Comparison of ENCODE assay signal across 1 cellular context in genomic region chr6:37242429-37243052, GRCh38.
TF ChIP-seq lines count a peak whose summit lies in the region.

No MANE protein-coding gene starts in this region.

TF ChIP-seq in K562, 482 proteins besides CTCF, POLR2A, EP300 and RAD21 (continued from another document and continues in another):
- no peak for TF ChIP-seq IRF1 (CRISPR knock-in tag; IDR thresholded peaks at IDR 0.05; ENCODE audit: borderline replicate concordance)
- no peak for TF ChIP-seq ZBED1 (IDR thresholded peaks at IDR 0.05)
- TF ChIP-seq RB1 (IDR thresholded peaks at IDR 0.05; ENCODE audit: low read depth): no peak
- TF ChIP-seq PREB (CRISPR knock-in tag; IDR thresholded peaks at IDR 0.05): no peak
- TF ChIP-seq ARID1B (IDR thresholded peaks at IDR 0.05): peak; percentile 62
- no peak for TF ChIP-seq CEBPZ (IDR thresholded peaks at IDR 0.05; ENCODE audit: borderline replicate concordance, low read depth, low read length)
- no peak for TF ChIP-seq SETDB1 (IDR thresholded peaks at IDR 0.05; ENCODE audit: low read length)
- no peak for TF ChIP-seq RBBP5 (IDR thresholded peaks at IDR 0.05; ENCODE audit: borderline replicate concordance, insufficient read depth, low read length, poor library complexity, severe bottlenecking)
- TF ChIP-seq NR2F6 (CRISPR knock-in tag; IDR thresholded peaks at IDR 0.05): no peak
- TF ChIP-seq, protein P1, sequence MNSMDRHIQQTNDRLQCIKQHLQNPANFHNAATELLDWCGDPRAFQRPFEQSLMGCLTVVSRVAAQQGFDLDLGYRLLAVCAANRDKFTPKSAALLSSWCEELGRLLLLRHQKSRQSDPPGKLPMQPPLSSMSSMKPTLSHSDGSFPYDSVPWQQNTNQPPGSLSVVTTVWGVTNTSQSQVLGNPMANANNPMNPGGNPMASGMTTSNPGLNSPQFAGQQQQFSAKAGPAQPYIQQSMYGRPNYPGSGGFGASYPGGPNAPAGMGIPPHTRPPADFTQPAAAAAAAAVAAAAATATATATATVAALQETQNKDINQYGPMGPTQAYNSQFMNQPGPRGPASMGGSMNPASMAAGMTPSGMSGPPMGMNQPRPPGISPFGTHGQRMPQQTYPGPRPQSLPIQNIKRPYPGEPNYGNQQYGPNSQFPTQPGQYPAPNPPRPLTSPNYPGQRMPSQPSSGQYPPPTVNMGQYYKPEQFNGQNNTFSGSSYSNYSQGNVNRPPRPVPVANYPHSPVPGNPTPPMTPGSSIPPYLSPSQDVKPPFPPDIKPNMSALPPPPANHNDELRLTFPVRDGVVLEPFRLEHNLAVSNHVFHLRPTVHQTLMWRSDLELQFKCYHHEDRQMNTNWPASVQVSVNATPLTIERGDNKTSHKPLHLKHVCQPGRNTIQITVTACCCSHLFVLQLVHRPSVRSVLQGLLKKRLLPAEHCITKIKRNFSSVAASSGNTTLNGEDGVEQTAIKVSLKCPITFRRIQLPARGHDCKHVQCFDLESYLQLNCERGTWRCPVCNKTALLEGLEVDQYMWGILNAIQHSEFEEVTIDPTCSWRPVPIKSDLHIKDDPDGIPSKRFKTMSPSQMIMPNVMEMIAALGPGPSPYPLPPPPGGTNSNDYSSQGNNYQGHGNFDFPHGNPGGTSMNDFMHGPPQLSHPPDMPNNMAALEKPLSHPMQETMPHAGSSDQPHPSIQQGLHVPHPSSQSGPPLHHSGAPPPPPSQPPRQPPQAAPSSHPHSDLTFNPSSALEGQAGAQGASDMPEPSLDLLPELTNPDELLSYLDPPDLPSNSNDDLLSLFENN (IDR thresholded peaks at IDR 0.05; ENCODE audit: low read depth in 2 of 2, low read length in 2 of 2): no peak
- TF ChIP-seq, protein P2, sequence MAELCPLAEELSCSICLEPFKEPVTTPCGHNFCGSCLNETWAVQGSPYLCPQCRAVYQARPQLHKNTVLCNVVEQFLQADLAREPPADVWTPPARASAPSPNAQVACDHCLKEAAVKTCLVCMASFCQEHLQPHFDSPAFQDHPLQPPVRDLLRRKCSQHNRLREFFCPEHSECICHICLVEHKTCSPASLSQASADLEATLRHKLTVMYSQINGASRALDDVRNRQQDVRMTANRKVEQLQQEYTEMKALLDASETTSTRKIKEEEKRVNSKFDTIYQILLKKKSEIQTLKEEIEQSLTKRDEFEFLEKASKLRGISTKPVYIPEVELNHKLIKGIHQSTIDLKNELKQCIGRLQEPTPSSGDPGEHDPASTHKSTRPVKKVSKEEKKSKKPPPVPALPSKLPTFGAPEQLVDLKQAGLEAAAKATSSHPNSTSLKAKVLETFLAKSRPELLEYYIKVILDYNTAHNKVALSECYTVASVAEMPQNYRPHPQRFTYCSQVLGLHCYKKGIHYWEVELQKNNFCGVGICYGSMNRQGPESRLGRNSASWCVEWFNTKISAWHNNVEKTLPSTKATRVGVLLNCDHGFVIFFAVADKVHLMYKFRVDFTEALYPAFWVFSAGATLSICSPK (IDR thresholded peaks at IDR 0.05; ENCODE audit: borderline replicate concordance): no peak
- TF ChIP-seq, protein P3, sequence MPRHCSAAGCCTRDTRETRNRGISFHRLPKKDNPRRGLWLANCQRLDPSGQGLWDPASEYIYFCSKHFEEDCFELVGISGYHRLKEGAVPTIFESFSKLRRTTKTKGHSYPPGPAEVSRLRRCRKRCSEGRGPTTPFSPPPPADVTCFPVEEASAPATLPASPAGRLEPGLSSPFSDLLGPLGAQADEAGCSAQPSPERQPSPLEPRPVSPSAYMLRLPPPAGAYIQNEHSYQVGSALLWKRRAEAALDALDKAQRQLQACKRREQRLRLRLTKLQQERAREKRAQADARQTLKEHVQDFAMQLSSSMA (CRISPR knock-in tag; IDR thresholded peaks at IDR 0.05): no peak
- no peak for TF ChIP-seq NR2C1 (IDR thresholded peaks at IDR 0.05)
- peak; percentile 28 for TF ChIP-seq NR2C1 (tag; IDR thresholded peaks at IDR 0.05)
- TF ChIP-seq DLX4 (CRISPR knock-in tag; IDR thresholded peaks at IDR 0.05): no peak
- TF ChIP-seq FOXP1 (CRISPR knock-in tag; IDR thresholded peaks at IDR 0.05): no peak
- TF ChIP-seq ZNF354B (CRISPR knock-in tag; IDR thresholded peaks at IDR 0.05): no peak
- TF ChIP-seq PRPF4 (IDR thresholded peaks at IDR 0.05; ENCODE audit: insufficient read depth, low read depth, low read length, poor library complexity, severe bottlenecking): no peak
- peak; percentile 48 for TF ChIP-seq NFYB (IDR thresholded peaks at IDR 0.05; ENCODE audit: extremely low read depth, insufficient read length)
- no peak for TF ChIP-seq ETS1 (conservative IDR thresholded peaks at IDR 0.05; ENCODE audit: control insufficient read depth, low read depth, low read length)
- TF ChIP-seq TCF15 (CRISPR knock-in tag; IDR thresholded peaks at IDR 0.05): no peak
- TF ChIP-seq NFATC3 (IDR thresholded peaks at IDR 0.05): peak; percentile 54; the same call in 1 of the 2 replicates
- no peak for TF ChIP-seq BMI1 (IDR thresholded peaks at IDR 0.05; ENCODE audit: low read length)
- TF ChIP-seq, protein P4, sequence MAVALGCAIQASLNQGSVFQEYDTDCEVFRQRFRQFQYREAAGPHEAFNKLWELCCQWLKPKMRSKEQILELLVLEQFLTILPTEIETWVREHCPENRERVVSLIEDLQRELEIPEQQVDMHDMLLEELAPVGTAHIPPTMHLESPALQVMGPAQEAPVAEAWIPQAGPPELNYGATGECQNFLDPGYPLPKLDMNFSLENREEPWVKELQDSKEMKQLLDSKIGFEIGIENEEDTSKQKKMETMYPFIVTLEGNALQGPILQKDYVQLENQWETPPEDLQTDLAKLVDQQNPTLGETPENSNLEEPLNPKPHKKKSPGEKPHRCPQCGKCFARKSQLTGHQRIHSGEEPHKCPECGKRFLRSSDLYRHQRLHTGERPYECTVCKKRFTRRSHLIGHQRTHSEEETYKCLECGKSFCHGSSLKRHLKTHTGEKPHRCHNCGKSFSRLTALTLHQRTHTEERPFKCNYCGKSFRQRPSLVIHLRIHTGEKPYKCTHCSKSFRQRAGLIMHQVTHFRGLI (CRISPR knock-in tag; IDR thresholded peaks at IDR 0.05): no peak
- no peak for TF ChIP-seq ZFP1 (CRISPR knock-in tag; IDR thresholded peaks at IDR 0.05)
- TF ChIP-seq PTBP1 (IDR thresholded peaks at IDR 0.05; ENCODE audit: low read depth, low read length): no peak
- no peak for TF ChIP-seq HMG20B (CRISPR knock-in tag; IDR thresholded peaks at IDR 0.05)
- TF ChIP-seq SAFB2 (IDR thresholded peaks at IDR 0.05; ENCODE audit: borderline replicate concordance, low read depth, low read length, severe bottlenecking): no peak
- no peak for TF ChIP-seq JUNB (CRISPR knock-in tag; conservative IDR thresholded peaks at IDR 0.05)
- no peak for TF ChIP-seq ZKSCAN3 (CRISPR knock-in tag; IDR thresholded peaks at IDR 0.05)
- no peak for TF ChIP-seq ZNF436 (CRISPR knock-in tag; IDR thresholded peaks at IDR 0.05)
- no peak for TF ChIP-seq CBX2 (IDR thresholded peaks at IDR 0.05; ENCODE audit: insufficient read depth, low read length, poor library complexity, severe bottlenecking)
- no peak; the same call in 1 of the 2 replicates for TF ChIP-seq ETV5 (CRISPR knock-in tag; IDR thresholded peaks at IDR 0.05; ENCODE audit: low read depth)
- no peak for TF ChIP-seq SMARCB1 (IDR thresholded peaks at IDR 0.05; ENCODE audit: insufficient read length, low read depth)
- no peak for TF ChIP-seq NCOR1 (IDR thresholded peaks at IDR 0.05)
- TF ChIP-seq, protein P5, sequence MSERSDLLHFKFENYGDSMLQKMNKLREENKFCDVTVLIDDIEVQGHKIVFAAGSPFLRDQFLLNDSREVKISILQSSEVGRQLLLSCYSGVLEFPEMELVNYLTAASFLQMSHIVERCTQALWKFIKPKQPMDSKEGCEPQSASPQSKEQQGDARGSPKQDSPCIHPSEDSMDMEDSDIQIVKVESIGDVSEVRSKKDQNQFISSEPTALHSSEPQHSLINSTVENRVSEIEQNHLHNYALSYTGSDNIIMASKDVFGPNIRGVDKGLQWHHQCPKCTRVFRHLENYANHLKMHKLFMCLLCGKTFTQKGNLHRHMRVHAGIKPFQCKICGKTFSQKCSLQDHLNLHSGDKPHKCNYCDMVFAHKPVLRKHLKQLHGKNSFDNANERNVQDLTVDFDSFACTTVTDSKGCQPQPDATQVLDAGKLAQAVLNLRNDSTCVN (CRISPR knock-in tag; IDR thresholded peaks at IDR 0.05): no peak
- TF ChIP-seq HDAC2 (IDR thresholded peaks at IDR 0.05): 0 out of 2 replicates have a peak, but pooled peaks have one; percentile 27
- no peak for TF ChIP-seq MTF1 (CRISPR knock-in tag; IDR thresholded peaks at IDR 0.05; ENCODE audit: borderline replicate concordance)
- no peak for TF ChIP-seq SMARCC2 (IDR thresholded peaks at IDR 0.05; ENCODE audit: low read depth)
- no peak for TF ChIP-seq NCOA6 (IDR thresholded peaks at IDR 0.05)
- TF ChIP-seq, protein P6, sequence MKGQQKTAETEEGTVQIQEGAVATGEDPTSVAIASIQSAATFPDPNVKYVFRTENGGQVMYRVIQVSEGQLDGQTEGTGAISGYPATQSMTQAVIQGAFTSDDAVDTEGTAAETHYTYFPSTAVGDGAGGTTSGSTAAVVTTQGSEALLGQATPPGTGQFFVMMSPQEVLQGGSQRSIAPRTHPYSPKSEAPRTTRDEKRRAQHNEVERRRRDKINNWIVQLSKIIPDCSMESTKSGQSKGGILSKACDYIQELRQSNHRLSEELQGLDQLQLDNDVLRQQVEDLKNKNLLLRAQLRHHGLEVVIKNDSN (CRISPR knock-in tag; IDR thresholded peaks at IDR 0.05): peak; percentile 88
- no peak for TF ChIP-seq CEBPG (CRISPR knock-in tag; IDR thresholded peaks at IDR 0.05)
- peak in 1 of 2 experiments; percentile 63; a peak in 3 of 4 replicates for TF ChIP-seq CEBPG (tag; conservative IDR thresholded peaks at IDR 0.05 in 1 of 2, IDR thresholded peaks at IDR 0.05 in 1 of 2)
- TF ChIP-seq ZNF143 (CRISPR knock-in tag; IDR thresholded peaks at IDR 0.05): no peak
- no peak for TF ChIP-seq KAT2B (IDR thresholded peaks at IDR 0.05; ENCODE audit: low read depth, low read length)
- TF ChIP-seq, protein P7, sequence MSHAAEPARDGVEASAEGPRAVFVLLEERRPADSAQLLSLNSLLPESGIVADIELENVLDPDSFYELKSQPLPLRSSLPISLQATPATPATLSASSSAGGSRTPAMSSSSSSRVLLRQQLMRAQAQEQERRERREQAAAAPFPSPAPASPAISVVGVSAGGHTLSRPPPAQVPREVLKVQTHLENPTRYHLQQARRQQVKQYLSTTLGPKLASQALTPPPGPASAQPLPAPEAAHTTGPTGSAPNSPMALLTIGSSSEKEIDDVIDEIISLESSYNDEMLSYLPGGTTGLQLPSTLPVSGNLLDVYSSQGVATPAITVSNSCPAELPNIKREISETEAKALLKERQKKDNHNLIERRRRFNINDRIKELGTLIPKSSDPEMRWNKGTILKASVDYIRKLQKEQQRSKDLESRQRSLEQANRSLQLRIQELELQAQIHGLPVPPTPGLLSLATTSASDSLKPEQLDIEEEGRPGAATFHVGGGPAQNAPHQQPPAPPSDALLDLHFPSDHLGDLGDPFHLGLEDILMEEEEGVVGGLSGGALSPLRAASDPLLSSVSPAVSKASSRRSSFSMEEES (CRISPR knock-in tag; IDR thresholded peaks at IDR 0.05): no peak
- TF ChIP-seq ZNF75A (CRISPR knock-in tag; IDR thresholded peaks at IDR 0.05): 0 out of 2 replicates have a peak, but pooled peaks have one; percentile 27
- no peak for TF ChIP-seq PCBP1 (IDR thresholded peaks at IDR 0.05; ENCODE audit: low read depth, low read length, poor library complexity, severe bottlenecking)
